Comparison of ENCODE assay signal across 1 cellular context in the genomic region with DNA sequence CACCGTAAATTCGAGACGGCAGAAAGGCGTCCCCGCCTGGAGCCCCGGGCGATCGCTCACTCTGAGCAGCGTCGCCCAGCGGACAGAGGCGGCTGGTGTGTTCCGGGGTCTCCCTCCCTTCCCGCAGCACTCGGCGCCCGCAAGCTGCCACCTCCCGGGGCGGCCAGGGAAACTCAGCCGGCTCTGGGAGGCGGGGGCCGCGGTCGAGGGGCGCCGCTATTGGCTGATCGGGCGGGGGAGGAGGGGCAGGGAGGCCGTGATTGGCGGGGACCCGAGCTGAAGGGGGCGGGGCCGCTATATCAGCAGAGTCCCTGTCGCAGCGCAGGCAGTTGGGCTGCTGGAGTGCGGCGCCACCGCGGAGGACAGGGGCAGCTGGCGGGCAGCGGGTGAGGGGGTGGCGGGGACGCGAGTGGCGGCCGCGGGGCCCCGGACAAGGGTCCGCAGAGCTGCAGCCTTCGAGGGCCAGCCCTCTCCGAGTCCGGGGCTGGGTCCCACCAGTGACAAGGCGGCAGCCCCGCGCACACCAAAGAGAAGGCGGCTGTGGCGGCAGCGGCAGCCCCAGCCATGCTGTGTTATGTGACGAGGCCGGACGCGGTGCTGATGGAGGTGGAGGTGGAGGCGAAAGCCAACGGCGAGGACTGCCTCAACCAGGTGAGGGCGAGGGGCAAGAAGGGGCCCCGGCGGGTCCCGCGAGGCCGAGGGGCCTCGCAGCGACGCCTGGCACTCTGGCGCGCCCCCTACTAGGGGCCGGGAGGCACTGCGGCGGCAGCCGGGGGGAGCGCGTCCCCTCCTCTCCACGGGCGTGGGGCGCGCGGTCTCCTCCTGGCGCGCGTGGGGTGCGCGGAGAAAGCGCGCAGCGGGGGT.
TF ChIP-seq lines count a peak whose summit lies in the region.

Gene MYLIP, plus strand, starts transcription at position 328 of the 864 bp plus-strand sequence. Its CDS starts 237 bp downstream, at position 565.

TF ChIP-seq in GM12878, 131 proteins besides CTCF, POLR2A, EP300 and RAD21 (continued from another document and continues in another):
- peak; percentile 74; the same call in 1 of the 2 replicates for TF ChIP-seq ZBTB4 (CRISPR knock-in tag; IDR thresholded peaks at IDR 0.05)
- peak; percentile 46; the same call in 1 of the 2 replicates for TF ChIP-seq ZNF217 (IDR thresholded peaks at IDR 0.05)
- TF ChIP-seq SREBF2 (IDR thresholded peaks at IDR 0.05; ENCODE audit: low read length) = no peak
- peak; percentile 96 for TF ChIP-seq BACH1 (IDR thresholded peaks at IDR 0.05; ENCODE audit: borderline replicate concordance)
- TF ChIP-seq, protein P1, sequence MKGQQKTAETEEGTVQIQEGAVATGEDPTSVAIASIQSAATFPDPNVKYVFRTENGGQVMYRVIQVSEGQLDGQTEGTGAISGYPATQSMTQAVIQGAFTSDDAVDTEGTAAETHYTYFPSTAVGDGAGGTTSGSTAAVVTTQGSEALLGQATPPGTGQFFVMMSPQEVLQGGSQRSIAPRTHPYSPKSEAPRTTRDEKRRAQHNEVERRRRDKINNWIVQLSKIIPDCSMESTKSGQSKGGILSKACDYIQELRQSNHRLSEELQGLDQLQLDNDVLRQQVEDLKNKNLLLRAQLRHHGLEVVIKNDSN (IDR thresholded peaks at IDR 0.05; ENCODE audit: borderline replicate concordance, extremely low read length, insufficient read depth, low read depth, low read length) = no peak
- 0 out of 4 replicates have a peak, but pooled peaks of 1 of the 2 experiments have one; percentile 18 for TF ChIP-seq SRF (IDR thresholded peaks at IDR 0.05; ENCODE audit: low read depth in 2 of 2, low read length in 2 of 2)
- TF ChIP-seq ZZZ3 (IDR thresholded peaks at IDR 0.05; ENCODE audit: control insufficient read depth, insufficient read length, low read depth) = no peak
- TF ChIP-seq, protein P2, sequence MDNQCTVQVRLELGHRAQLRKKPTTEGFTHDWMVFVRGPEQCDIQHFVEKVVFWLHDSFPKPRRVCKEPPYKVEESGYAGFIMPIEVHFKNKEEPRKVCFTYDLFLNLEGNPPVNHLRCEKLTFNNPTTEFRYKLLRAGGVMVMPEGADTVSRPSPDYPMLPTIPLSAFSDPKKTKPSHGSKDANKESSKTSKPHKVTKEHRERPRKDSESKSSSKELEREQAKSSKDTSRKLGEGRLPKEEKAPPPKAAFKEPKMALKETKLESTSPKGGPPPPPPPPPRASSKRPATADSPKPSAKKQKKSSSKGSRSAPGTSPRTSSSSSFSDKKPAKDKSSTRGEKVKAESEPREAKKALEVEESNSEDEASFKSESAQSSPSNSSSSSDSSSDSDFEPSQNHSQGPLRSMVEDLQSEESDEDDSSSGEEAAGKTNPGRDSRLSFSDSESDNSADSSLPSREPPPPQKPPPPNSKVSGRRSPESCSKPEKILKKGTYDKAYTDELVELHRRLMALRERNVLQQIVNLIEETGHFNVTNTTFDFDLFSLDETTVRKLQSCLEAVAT (IDR thresholded peaks at IDR 0.05) = no peak; the same call in 1 of the 2 replicates
- TF ChIP-seq, protein P3, sequence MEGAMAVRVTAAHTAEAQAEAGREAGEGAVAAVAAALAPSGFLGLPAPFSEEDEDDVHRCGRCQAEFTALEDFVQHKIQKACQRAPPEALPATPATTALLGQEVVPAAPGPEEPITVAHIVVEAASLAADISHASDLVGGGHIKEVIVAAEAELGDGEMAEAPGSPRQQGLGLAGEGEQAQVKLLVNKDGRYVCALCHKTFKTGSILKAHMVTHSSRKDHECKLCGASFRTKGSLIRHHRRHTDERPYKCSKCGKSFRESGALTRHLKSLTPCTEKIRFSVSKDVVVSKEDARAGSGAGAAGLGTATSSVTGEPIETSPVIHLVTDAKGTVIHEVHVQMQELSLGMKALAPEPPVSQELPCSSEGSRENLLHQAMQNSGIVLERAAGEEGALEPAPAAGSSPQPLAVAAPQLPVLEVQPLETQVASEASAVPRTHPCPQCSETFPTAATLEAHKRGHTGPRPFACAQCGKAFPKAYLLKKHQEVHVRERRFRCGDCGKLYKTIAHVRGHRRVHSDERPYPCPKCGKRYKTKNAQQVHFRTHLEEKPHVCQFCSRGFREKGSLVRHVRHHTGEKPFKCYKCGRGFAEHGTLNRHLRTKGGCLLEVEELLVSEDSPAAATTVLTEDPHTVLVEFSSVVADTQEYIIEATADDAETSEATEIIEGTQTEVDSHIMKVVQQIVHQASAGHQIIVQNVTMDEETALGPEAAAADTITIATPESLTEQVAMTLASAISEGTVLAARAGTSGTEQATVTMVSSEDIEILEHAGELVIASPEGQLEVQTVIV (IDR thresholded peaks at IDR 0.05; ENCODE audit: borderline replicate concordance, partially characterized antibody) = no peak
- TF ChIP-seq, protein P4, sequence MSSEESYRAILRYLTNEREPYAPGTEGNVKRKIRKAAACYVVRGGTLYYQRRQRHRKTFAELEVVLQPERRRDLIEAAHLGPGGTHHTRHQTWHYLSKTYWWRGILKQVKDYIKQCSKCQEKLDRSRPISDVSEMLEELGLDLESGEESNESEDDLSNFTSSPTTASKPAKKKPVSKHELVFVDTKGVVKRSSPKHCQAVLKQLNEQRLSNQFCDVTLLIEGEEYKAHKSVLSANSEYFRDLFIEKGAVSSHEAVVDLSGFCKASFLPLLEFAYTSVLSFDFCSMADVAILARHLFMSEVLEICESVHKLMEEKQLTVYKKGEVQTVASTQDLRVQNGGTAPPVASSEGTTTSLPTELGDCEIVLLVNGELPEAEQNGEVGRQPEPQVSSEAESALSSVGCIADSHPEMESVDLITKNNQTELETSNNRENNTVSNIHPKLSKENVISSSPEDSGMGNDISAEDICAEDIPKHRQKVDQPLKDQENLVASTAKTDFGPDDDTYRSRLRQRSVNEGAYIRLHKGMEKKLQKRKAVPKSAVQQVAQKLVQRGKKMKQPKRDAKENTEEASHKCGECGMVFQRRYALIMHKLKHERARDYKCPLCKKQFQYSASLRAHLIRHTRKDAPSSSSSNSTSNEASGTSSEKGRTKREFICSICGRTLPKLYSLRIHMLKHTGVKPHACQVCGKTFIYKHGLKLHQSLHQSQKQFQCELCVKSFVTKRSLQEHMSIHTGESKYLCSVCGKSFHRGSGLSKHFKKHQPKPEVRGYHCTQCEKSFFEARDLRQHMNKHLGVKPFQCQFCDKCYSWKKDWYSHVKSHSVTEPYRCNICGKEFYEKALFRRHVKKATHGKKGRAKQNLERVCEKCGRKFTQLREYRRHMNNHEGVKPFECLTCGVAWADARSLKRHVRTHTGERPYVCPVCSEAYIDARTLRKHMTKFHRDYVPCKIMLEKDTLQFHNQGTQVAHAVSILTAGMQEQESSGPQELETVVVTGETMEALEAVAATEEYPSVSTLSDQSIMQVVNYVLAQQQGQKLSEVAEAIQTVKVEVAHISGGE (CRISPR knock-in tag; IDR thresholded peaks at IDR 0.05) = peak; percentile 52; the same call in 1 of the 2 replicates
- TF ChIP-seq JUNB (IDR thresholded peaks at IDR 0.05) = no peak
- TF ChIP-seq NFXL1 (IDR thresholded peaks at IDR 0.05; ENCODE audit: borderline replicate concordance) = no peak
- no peak for TF ChIP-seq EZH2 (IDR thresholded peaks at IDR 0.05; ENCODE audit: borderline replicate concordance, control insufficient read depth, low read depth, low read length)
- TF ChIP-seq RB1 (IDR thresholded peaks at IDR 0.05; ENCODE audit: borderline replicate concordance) = peak; percentile 36; the same call in 1 of the 2 replicates
- TF ChIP-seq TCF3 (IDR thresholded peaks at IDR 0.05; ENCODE audit: borderline replicate concordance, insufficient read depth, low read depth, low read length) = peak; percentile 95
- TF ChIP-seq EED (IDR thresholded peaks at IDR 0.05; ENCODE audit: low read depth) = peak; percentile 65
- TF ChIP-seq KAT2A (conservative IDR thresholded peaks at IDR 0.05; ENCODE audit: control insufficient read depth, low read depth, low read length) = no peak
- 0 out of 2 replicates have a peak, but pooled peaks have one; percentile 4 for TF ChIP-seq CBFB (IDR thresholded peaks at IDR 0.05; ENCODE audit: low read depth)
- TF ChIP-seq, protein P5, sequence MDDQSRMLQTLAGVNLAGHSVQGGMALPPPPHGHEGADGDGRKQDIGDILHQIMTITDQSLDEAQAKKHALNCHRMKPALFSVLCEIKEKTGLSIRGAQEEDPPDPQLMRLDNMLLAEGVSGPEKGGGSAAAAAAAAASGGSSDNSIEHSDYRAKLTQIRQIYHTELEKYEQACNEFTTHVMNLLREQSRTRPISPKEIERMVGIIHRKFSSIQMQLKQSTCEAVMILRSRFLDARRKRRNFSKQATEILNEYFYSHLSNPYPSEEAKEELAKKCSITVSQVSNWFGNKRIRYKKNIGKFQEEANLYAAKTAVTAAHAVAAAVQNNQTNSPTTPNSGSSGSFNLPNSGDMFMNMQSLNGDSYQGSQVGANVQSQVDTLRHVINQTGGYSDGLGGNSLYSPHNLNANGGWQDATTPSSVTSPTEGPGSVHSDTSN (IDR thresholded peaks at IDR 0.05; ENCODE audit: insufficient replicate concordance, low read depth, low read length) = peak; percentile 54
- peak; percentile 48; the same call in 1 of the 2 replicates for TF ChIP-seq BMI1 (IDR thresholded peaks at IDR 0.05; ENCODE audit: borderline replicate concordance)
- no peak for TF ChIP-seq PAX5 (IDR thresholded peaks at IDR 0.05; ENCODE audit: borderline replicate concordance, low read depth, low read length)
- TF ChIP-seq SREBF1 (IDR thresholded peaks at IDR 0.05; ENCODE audit: low read length) = no peak
- TF ChIP-seq, protein P6, sequence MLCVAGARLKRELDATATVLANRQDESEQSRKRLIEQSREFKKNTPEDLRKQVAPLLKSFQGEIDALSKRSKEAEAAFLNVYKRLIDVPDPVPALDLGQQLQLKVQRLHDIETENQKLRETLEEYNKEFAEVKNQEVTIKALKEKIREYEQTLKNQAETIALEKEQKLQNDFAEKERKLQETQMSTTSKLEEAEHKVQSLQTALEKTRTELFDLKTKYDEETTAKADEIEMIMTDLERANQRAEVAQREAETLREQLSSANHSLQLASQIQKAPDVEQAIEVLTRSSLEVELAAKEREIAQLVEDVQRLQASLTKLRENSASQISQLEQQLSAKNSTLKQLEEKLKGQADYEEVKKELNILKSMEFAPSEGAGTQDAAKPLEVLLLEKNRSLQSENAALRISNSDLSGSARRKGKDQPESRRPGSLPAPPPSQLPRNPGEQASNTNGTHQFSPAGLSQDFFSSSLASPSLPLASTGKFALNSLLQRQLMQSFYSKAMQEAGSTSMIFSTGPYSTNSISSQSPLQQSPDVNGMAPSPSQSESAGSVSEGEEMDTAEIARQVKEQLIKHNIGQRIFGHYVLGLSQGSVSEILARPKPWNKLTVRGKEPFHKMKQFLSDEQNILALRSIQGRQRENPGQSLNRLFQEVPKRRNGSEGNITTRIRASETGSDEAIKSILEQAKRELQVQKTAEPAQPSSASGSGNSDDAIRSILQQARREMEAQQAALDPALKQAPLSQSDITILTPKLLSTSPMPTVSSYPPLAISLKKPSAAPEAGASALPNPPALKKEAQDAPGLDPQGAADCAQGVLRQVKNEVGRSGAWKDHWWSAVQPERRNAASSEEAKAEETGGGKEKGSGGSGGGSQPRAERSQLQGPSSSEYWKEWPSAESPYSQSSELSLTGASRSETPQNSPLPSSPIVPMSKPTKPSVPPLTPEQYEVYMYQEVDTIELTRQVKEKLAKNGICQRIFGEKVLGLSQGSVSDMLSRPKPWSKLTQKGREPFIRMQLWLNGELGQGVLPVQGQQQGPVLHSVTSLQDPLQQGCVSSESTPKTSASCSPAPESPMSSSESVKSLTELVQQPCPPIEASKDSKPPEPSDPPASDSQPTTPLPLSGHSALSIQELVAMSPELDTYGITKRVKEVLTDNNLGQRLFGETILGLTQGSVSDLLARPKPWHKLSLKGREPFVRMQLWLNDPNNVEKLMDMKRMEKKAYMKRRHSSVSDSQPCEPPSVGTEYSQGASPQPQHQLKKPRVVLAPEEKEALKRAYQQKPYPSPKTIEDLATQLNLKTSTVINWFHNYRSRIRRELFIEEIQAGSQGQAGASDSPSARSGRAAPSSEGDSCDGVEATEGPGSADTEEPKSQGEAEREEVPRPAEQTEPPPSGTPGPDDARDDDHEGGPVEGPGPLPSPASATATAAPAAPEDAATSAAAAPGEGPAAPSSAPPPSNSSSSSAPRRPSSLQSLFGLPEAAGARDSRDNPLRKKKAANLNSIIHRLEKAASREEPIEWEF (IDR thresholded peaks at IDR 0.05; ENCODE audit: insufficient replicate concordance, low read depth, low read length) = no peak
- no peak for TF ChIP-seq CREM (IDR thresholded peaks at IDR 0.05; ENCODE audit: low read depth)
- TF ChIP-seq MEF2B (IDR thresholded peaks at IDR 0.05; ENCODE audit: partially characterized antibody, poor library complexity, severe bottlenecking) = peak; percentile 35
- TF ChIP-seq ATF7 (IDR thresholded peaks at IDR 0.05; ENCODE audit: low read depth) = no peak
- TF ChIP-seq NR2C2 (IDR thresholded peaks at IDR 0.05; ENCODE audit: borderline replicate concordance, control insufficient read depth, insufficient read length, low read depth) = no peak
- no peak for TF ChIP-seq ATF3 (IDR thresholded peaks at IDR 0.05; ENCODE audit: borderline replicate concordance, extremely low read depth, low read depth, low read length)
- TF ChIP-seq NFYA (IDR thresholded peaks at IDR 0.05; ENCODE audit: borderline replicate concordance, low read depth, low read length) = no peak
- TF ChIP-seq TARDBP (IDR thresholded peaks at IDR 0.05; ENCODE audit: borderline replicate concordance) = no peak
- no peak for TF ChIP-seq CHD4 (IDR thresholded peaks at IDR 0.05)
- TF ChIP-seq SMC3 (IDR thresholded peaks at IDR 0.05; ENCODE audit: borderline replicate concordance, low read length) = peak; percentile 89
- peak in 1 of 2 experiments; percentile 64; a peak in 2 of 3 replicates for TF ChIP-seq EGR1 (IDR thresholded peaks at IDR 0.05; ENCODE audit: borderline replicate concordance in 1 of 2, low read depth in 2 of 2, low read length in 2 of 2)
